Comparison of ENCODE assay signal across 24 cellular contexts in the genomic region with DNA sequence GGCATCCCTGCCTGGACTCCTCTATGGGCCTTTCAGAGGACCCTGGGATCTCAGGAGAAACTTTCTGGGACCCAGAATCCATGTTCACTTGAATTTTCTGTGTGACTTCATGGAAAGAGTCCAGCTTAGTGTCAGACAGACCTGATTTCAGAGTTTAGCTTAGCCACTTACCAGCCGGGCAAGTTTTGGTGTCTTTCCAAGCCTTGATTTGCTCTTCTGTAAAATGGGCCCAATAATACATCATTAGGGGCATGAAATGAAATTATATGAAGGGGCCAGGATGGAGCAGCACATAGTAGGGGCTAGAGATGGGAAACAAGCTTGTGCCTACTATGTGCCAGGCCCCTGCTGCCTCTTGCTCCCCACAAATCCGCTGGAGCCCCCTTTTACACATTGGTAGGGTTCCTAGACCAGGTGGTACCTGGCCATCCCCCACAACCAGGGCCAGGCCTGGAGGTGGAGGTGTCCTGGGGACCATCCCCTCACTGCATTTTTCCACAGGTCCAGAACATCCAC. TPM values are rescaled to one million over a fixed set of nuclear protein-coding genes. Genes with fewer than 3 reads are reported as not detected.
DNase-seq lines count a peak whose midpoint lies in the region; ATAC-seq, FAIRE-seq and TF ChIP-seq lines count a peak whose summit lies in the region.
"Had no signal": no experiment of that assay in that cellular context is flagged by ENCODE, and none has a peak within 500 bp of the region (broad histone marks: within the 10 kb centered on the region; RNA-seq: fewer than 3 reads in every experiment).

No MANE protein-coding gene starts in this region.

- H3K36me3 ChIP-seq in K562 (ENCODE audit: control insufficient read depth, insufficient read depth, low read length) (peaks cover 22% of the 10 kb centered on the region; the same call in 2 of the 3 replicates), mesenchymal stem cell (ENCODE audit: control insufficient read depth in 1 of 2, insufficient read depth in 2 of 2, low read depth in 1 of 2, low read length in 2 of 2) (peaks cover 56 to 65% of the 10 kb centered on the region in 2 experiments), PC-3 (ENCODE audit: low read depth, low read length) (no peaks in the 10 kb centered on the region; the same call in 1 of the 2 replicates)

- DNase-seq in Right ventricle myocardium inferior (ENCODE audit: missing footprints) (peak; percentile 25), cardiac septum (ENCODE audit: low spot score) (no peak), K562 (ENCODE audit: extremely low read depth in 1 of 4, low spot score in 3 of 4) (no peak), mesenchymal stem cell (no peak), PC-3 (no peak), left lobe of liver (ENCODE audit: low spot score) (no peak), amygdala (lab: John Stamatoyannopoulos, UW) (no peak)
- DNase-seq: CD4-positive, CD25-positive, alpha-beta regulatory T cell; DMS153; DND-41; Kasumi-1; NCI-H1092 treated with DMSO at 0.1 percent for 48 hours; NCI-H1436; NCI-H187; NCI-H2081 treated with DMSO at 0.1 percent for 48 hours; NCI-H2171; NCI-H524; NCI-H774; SHP77 had no signal

- in situ Hi-C loops in K562 (cut with MboI): loop anchor here (5.0 kb wide), 1 partner anchor 209 kb away; no protein-coding TSS in a partner anchor

- no peak overlapping the region for H3K4ac ChIP-seq in mesenchymal stem cell (ENCODE audit: low read depth in 1 of 2, low read length in 2 of 2)

- BruUV-seq in K562 (replicated peaks; lab: Mats Ljungman, UMichigan) (no TSS peak), PC-3 (replicated peaks; lab: Mats Ljungman, UMichigan) (no TSS peak)

- H3K27ac ChIP-seq in K562 (ENCODE audit: extremely low read depth, low read depth, low read length) (no peak overlapping the region), mesenchymal stem cell (ENCODE audit: low read length, poor library complexity, severe bottlenecking) (no peak overlapping the region), PC-3 (ENCODE audit: low read length) (no peak overlapping the region)
- H3K27ac ChIP-seq: BLaER1, HL-60, SK-N-MC had no signal

- ATAC-seq in Right ventricle myocardium inferior (no peak), K562 (no peak), PC-3 (no peak), left lobe of liver (no peak), HG02981 (IDR thresholded peaks at IDR 0.05; ENCODE audit: unreplicated experiment) (no peak)

- H3K4me2 ChIP-seq in K562 (ENCODE audit: insufficient read depth, low read length) (no peak overlapping the region), mesenchymal stem cell (ENCODE audit: low read length, poor library complexity, severe bottlenecking) (no peak overlapping the region), PC-3 (ENCODE audit: low read length) (no peak overlapping the region)
- H3K4me2 ChIP-seq: BLaER1 had no signal

- H2BK120ac ChIP-seq in mesenchymal stem cell (ENCODE audit: low read depth, low read length): no peak overlapping the region

- H2AFZ ChIP-seq in K562 (ENCODE audit: low read depth, low read length) (no peak overlapping the region), mesenchymal stem cell (ENCODE audit: low read depth, low read length) (no peak overlapping the region), PC-3 (ENCODE audit: low read length) (no peak overlapping the region)

- H3K79me2 ChIP-seq in K562 (ENCODE audit: control insufficient read depth, insufficient read depth, low read length) (no peaks in the 10 kb centered on the region), PC-3 (ENCODE audit: low read length) (no peaks in the 10 kb centered on the region)

- peak overlapping the region; percentile 42 for H2AK5ac ChIP-seq in mesenchymal stem cell (ENCODE audit: low read length, severe bottlenecking)

- FAIRE-seq in K562 (lab: Jason Lieb, UNC): no peak
- FAIRE-seq: H54 had no signal

- H3K79me1 ChIP-seq in mesenchymal stem cell (replicated peaks; ENCODE audit: low read length, poor library complexity, severe bottlenecking): peaks cover 10% of the 10 kb centered on the region

- H3F3A ChIP-seq in PC-3 (ENCODE audit: low read length, unreplicated experiment): peaks cover 10% of the 10 kb centered on the region

- no peak for TF ChIP-seq POLR2A in K562 (conservative IDR thresholded peaks at IDR 0.05)

- intact Hi-C loops in Right ventricle myocardium inferior (cut with DNase I): no loop called here
- intact Hi-C loops in cardiac septum (cut with DNase I): no loop called here
- intact Hi-C loops in K562 (cut with micrococcal nuclease): no loop called here
- intact Hi-C loops in PC-3 (cut with micrococcal nuclease): no loop called here

- no peaks in the 10 kb centered on the region for H4K20me1 ChIP-seq in K562 (replicated peaks; ENCODE audit: control insufficient read depth, insufficient read depth, low read length)
- H4K20me1 ChIP-seq in PC-3 (ENCODE audit: low read length): no peaks in the 10 kb centered on the region

- no peak overlapping the region for H2BK15ac ChIP-seq in mesenchymal stem cell (ENCODE audit: low read depth, poor library complexity, severe bottlenecking)

- TF ChIP-seq RAD21 in K562 (CRISPR knock-in tag; conservative IDR thresholded peaks at IDR 0.05 in 1 of 2, IDR thresholded peaks at IDR 0.05 in 1 of 2): no peak

- no peak for TF ChIP-seq EP300 in K562 (IDR thresholded peaks at IDR 0.05; ENCODE audit: low read length)

- H2BK5ac ChIP-seq in mesenchymal stem cell (ENCODE audit: low read depth, low read length, poor library complexity, severe bottlenecking): no peak overlapping the region

- H3K4me3 ChIP-seq in K562 (no peak overlapping the region), mesenchymal stem cell (ENCODE audit: insufficient read depth in 1 of 2, low read depth in 1 of 2, low read length in 2 of 2) (no peak overlapping the region), PC-3 (ENCODE audit: low read length) (no peak overlapping the region)
- H3K4me3 ChIP-seq: BLaER1, SK-N-MC had no signal

- no peak for TF ChIP-seq CTCF in K562 (IDR thresholded peaks at IDR 0.05 in 2 of 3, conservative IDR thresholded peaks at IDR 0.05 in 1 of 3; ENCODE audit: insufficient read depth in 2 of 3, low read depth in 1 of 3, low read length in 3 of 3)
- no peak for TF ChIP-seq CTCF in PC-3 (conservative IDR thresholded peaks at IDR 0.05; ENCODE audit: low read depth, low read length)

- WGBS in K562 (ENCODE audit: insufficient coverage, low coverage, missing lambda C conversion rate): 83% methylated on average over 2 of the region's 2 CpGs
- 94% methylated on average over 2 of the region's 2 CpGs for WGBS in mesenchymal stem cell

- H3K4me1 ChIP-seq in K562 (replicated peaks in 1 of 2; ENCODE audit: control insufficient read depth in 2 of 2, insufficient read depth in 2 of 2, low read length in 2 of 2) (no peaks in the 10 kb centered on the region; a peak in 2 of 5 replicates), mesenchymal stem cell (ENCODE audit: control insufficient read depth, insufficient read depth, low read depth, low read length) (peaks cover 16% of the 10 kb centered on the region), PC-3 (ENCODE audit: insufficient read depth, low read length) (peaks cover 10% of the 10 kb centered on the region)

- no peaks in the 10 kb centered on the region for H3K9me1 ChIP-seq in K562 (ENCODE audit: control insufficient read depth, insufficient read depth, low read length)

- H3K14ac ChIP-seq in mesenchymal stem cell (ENCODE audit: low read length in 2 of 2): no peak overlapping the region

- H3K9ac ChIP-seq in K562 (ENCODE audit: insufficient read depth in 1 of 2, low read depth in 2 of 2, low read length in 2 of 2) (no peak overlapping the region), mesenchymal stem cell (ENCODE audit: low read length) (peak overlapping the region; percentile 3), PC-3 (ENCODE audit: low read length) (no peak overlapping the region)
- H3K9ac ChIP-seq: BLaER1 had no signal

- H3K27me3 ChIP-seq in K562 (ENCODE audit: control insufficient read depth in 2 of 2, insufficient read depth in 2 of 2, low read length in 2 of 2): no peaks in the 10 kb centered on the region
- no peaks in the 10 kb centered on the region for H3K27me3 ChIP-seq in mesenchymal stem cell (ENCODE audit: control insufficient read depth in 1 of 2, insufficient read depth in 1 of 2, low read length in 2 of 2)
- no peaks in the 10 kb centered on the region for H3K27me3 ChIP-seq in PC-3 (ENCODE audit: low read length)
- H3K27me3 ChIP-seq: BLaER1 had no signal

- no peak overlapping the region for H4K91ac ChIP-seq in mesenchymal stem cell (ENCODE audit: low read length)

- no peak overlapping the region for H3K18ac ChIP-seq in mesenchymal stem cell (ENCODE audit: low read depth in 1 of 2, low read length in 2 of 2)

- CTCF ChIA-PET in K562 (lab: Yijun Ruan, JAX; ENCODE audit: low intra/inter-chr PET ratio): no interaction called here
- CTCF ChIA-PET in PC-3 (lab: Charles Lee): no interaction called here

- H3K23ac ChIP-seq in mesenchymal stem cell (ENCODE audit: low read length in 2 of 2): no peak overlapping the region

- POLR2A ChIA-PET in K562 (lab: Yijun Ruan, JAX) (interaction anchor here (0.6 to 1.3 kb wide), 4 partner anchors 11 to 211 kb away, joined by 3 to 6 read pairs (median 5); no protein-coding TSS in a partner anchor), PC-3 (lab: Charles Lee; ENCODE audit: unreplicated experiment) (interaction anchor here (0.6 kb wide), 1 partner anchor 155 kb away, joined by 16 read pairs; no protein-coding TSS in a partner anchor)

- no peaks in the 10 kb centered on the region for H3K9me2 ChIP-seq in PC-3 (replicated peaks; ENCODE audit: low read length)

- H2BK12ac ChIP-seq in mesenchymal stem cell (ENCODE audit: low read length in 2 of 2): no peak overlapping the region

- H3K9me3 ChIP-seq in K562 (replicated peaks; ENCODE audit: control insufficient read depth, insufficient read depth, low read depth, low read length) (no peaks in the 10 kb centered on the region), mesenchymal stem cell (ENCODE audit: control insufficient read depth, low read length) (no peaks in the 10 kb centered on the region), PC-3 (ENCODE audit: low read length) (no peaks in the 10 kb centered on the region)
- H3K9me3 ChIP-seq: BLaER1 had no signal

- H4K8ac ChIP-seq in mesenchymal stem cell (ENCODE audit: low read length): no peak overlapping the region

RNA-seq across cellular contexts. Expression of a gene that starts 33.2 kb away (rescaled TPM):
- total RNA-seq in Right ventricle myocardium inferior (23.9 TPM), cardiac septum (28.1 TPM), K562 (2014; rRNA removed) (67.4 and 70.7 TPM in 2 replicates), K562 (2014; rRNA removed; fragmentation: Illumina TruSeq; extraction: Trizol) (92.1 and 105 TPM in 2 replicates), K562 (2015; rRNA removed; fragmentation: Illumina TruSeq; extraction: Trizol) (82.4 and 88.9 TPM in 2 replicates), K562 (2021) (63.7 and 70.8 TPM in 2 replicates), PC-3 (2014; rRNA removed) (73.9 and 93.1 TPM in 2 replicates), left lobe of liver (16.3 TPM)
- total RNA-seq in K562 (2011; cell fraction: chromatin; rRNA removed; ENCODE audit: low replicate concordance): 7.4 and 7.5 TPM in 2 replicates
- total RNA-seq in K562 (2011; cell fraction: nucleolus; rRNA removed): 12.2 and 13.7 TPM in 2 replicates
- total RNA-seq in K562 (2011; cell fraction: nucleoplasm; rRNA removed): 10.2 and 11.1 TPM in 2 replicates
- polyA plus RNA-seq in K562 (2011; rRNA removed) (110 and 134 TPM in 2 replicates), K562 (2014; fragmentation: Illumina TruSeq; extraction: Trizol) (80.2 and 96.2 TPM in 2 replicates), K562 (2014; fragmentation: Nextera tagmentation; extraction: Ambion mirVana) (100 to 1,000 TPM; 319 to 328 TPM), K562 (2014; rRNA removed) (112 and 124 TPM in 2 replicates)
- 73.9 and 87.3 TPM in 2 replicates for polyA plus RNA-seq in K562 (2011; cell fraction: cytosol; rRNA removed)
- polyA plus RNA-seq in K562 (2011; cell fraction: nucleus; rRNA removed): 31.9 and 44.8 TPM in 2 replicates
- 48.7 and 91.6 TPM in 2 replicates for polyA plus RNA-seq in K562 (2012)
- polyA minus RNA-seq in K562 (2011; rRNA and poly(A)+ RNA removed): 62.8 and 70.0 TPM in 2 replicates
- 24.8 and 36.9 TPM in 2 replicates for polyA minus RNA-seq in K562 (2011; cell fraction: cytosol; rRNA and poly(A)+ RNA removed)
- 6.6 and 14.6 TPM in 2 replicates for polyA minus RNA-seq in K562 (2011; cell fraction: nucleus; rRNA and poly(A)+ RNA removed)
- polyA plus RNA-seq in mesenchymal stem cell (2013, experiment 1 of 2): 77.2 TPM
- polyA plus RNA-seq in mesenchymal stem cell (2013, experiment 2 of 2): 75.2 TPM

RNA-seq across cellular contexts. Expression of a gene that starts 57.5 kb away (rescaled TPM):
- total RNA-seq in Right ventricle myocardium inferior (167 TPM), cardiac septum (201 TPM), K562 (2014; rRNA removed) (50.0 and 63.8 TPM in 2 replicates), K562 (2014; rRNA removed; fragmentation: Illumina TruSeq; extraction: Trizol) (111 and 118 TPM in 2 replicates), K562 (2015; rRNA removed; fragmentation: Illumina TruSeq; extraction: Trizol) (108 and 112 TPM in 2 replicates), K562 (2021) (94.1 and 95.9 TPM in 2 replicates), PC-3 (2014; rRNA removed) (154 and 162 TPM in 2 replicates), left lobe of liver (110 TPM)
- 118 and 124 TPM in 2 replicates for total RNA-seq in K562 (2011; cell fraction: chromatin; rRNA removed; ENCODE audit: low replicate concordance)
- total RNA-seq in K562 (2011; cell fraction: nucleolus; rRNA removed): 113 and 119 TPM in 2 replicates
- 146 and 237 TPM in 2 replicates for total RNA-seq in K562 (2011; cell fraction: nucleoplasm; rRNA removed)
- polyA plus RNA-seq in K562 (2011; rRNA removed) (128 and 173 TPM in 2 replicates), K562 (2014; fragmentation: Illumina TruSeq; extraction: Trizol) (128 and 132 TPM in 2 replicates), K562 (2014; fragmentation: Nextera tagmentation; extraction: Ambion mirVana) (100 to 1,000 TPM; 368 to 395 TPM), K562 (2014; rRNA removed) (82.7 and 108 TPM in 2 replicates)
- polyA plus RNA-seq in K562 (2011; cell fraction: cytosol; rRNA removed): 67.8 and 95.8 TPM in 2 replicates
- polyA plus RNA-seq in K562 (2011; cell fraction: nucleus; rRNA removed): 83.5 and 94.0 TPM in 2 replicates
- 159 and 359 TPM in 2 replicates for polyA plus RNA-seq in K562 (2012)
- 81.0 and 108 TPM in 2 replicates for polyA minus RNA-seq in K562 (2011; rRNA and poly(A)+ RNA removed)
- 20.7 and 53.3 TPM in 2 replicates for polyA minus RNA-seq in K562 (2011; cell fraction: cytosol; rRNA and poly(A)+ RNA removed)
- polyA minus RNA-seq in K562 (2011; cell fraction: nucleus; rRNA and poly(A)+ RNA removed): 28.9 and 30.8 TPM in 2 replicates
- polyA plus RNA-seq in mesenchymal stem cell (2013, experiment 1 of 2): 462 TPM
- 468 TPM for polyA plus RNA-seq in mesenchymal stem cell (2013, experiment 2 of 2)
